ENCODE assay signal across 8 cellular contexts in the genomic region with DNA sequence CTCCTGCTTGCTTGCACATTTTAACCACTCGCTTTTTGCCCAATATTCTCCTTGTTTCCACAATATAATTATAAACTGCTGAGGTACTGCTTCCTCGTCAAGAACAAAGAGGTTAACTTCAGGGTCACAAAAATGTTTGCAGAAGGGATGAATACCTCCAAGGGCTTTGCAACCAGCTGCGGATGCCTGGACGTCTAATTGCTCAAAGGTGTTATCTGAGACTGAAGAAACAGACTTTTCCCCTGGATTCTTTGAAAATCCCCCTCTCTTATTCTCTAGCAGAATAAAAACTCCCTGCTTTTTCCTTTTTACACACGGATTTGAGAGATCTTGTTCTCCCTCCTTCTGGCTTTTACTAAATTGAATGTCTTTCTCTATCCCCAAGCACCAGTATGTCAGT. TPM values are rescaled to one million over a fixed set of nuclear protein-coding genes. Genes with fewer than 3 reads are reported as not detected.
A peak's percentile ranks its signal among the peaks of the same experiment; 100 is the strongest.
DNase-seq lines count a peak whose midpoint lies in the region; ATAC-seq and TF ChIP-seq lines count a peak whose summit lies in the region.

No MANE protein-coding gene starts in this region.

- TF ChIP-seq CTCF in H9 (conservative IDR thresholded peaks at IDR 0.05) (no peak), gastroesophageal sphincter (IDR thresholded peaks at IDR 0.05) (no peak), sigmoid colon (IDR thresholded peaks at IDR 0.05) (no peak)

- no CpG with 5 or more reads among the region's 5 CpGs for WGBS in H9 (ENCODE audit: extremely low coverage, insufficient read length, low lambda C conversion rate)
- 24 to 30% methylated on average over 5 of the region's 5 CpGs for WGBS in gastroesophageal sphincter (ENCODE audit: low coverage in 1 of 2), 2 donors
- 9 to 35% methylated on average over 5 of the region's 5 CpGs for WGBS in sigmoid colon, 2 donors

- no peaks in the 10 kb centered on the region for H3K79me1 ChIP-seq in H9 (ENCODE audit: insufficient read depth, low read depth, low read length, poor library complexity, severe bottlenecking)

- H3K27ac ChIP-seq in H9 (ENCODE audit: insufficient read length, low read depth, low read length) (no peak overlapping the region), gastroesophageal sphincter (peak overlapping the region; percentile 64 to 98 (median 95)), sigmoid colon (peak overlapping the region; percentile 92 to 98 (median 94))

- no peaks in the 10 kb centered on the region; a peak in 1 of 5 replicates for H3K9me3 Mint-ChIP-seq in H9

- H3K27me3 Mint-ChIP-seq in H9 (ENCODE audit: low read depth) (peaks cover 36% of the 10 kb centered on the region), T-helper 17 cell (peaks cover 53% of the 10 kb centered on the region)

- H3K23me2 ChIP-seq in H9 (ENCODE audit: insufficient read length, low read depth, low read length, poor library complexity, severe bottlenecking): peaks cover 11% of the 10 kb centered on the region

- H4K5ac ChIP-seq in H9 (ENCODE audit: insufficient read length, low read depth, low read length): no peak overlapping the region

- peak overlapping the region; percentile 40 for H3K9ac ChIP-seq in H9 (ENCODE audit: extremely low read depth, insufficient read length, low read length)

- peak overlapping the region; percentile 44 to 72 for H3K4me3 ChIP-seq in gastroesophageal sphincter
- H3K4me3 ChIP-seq in sigmoid colon: peak overlapping the region; percentile 74 to 80 (median 74)

- H3K56ac ChIP-seq in H9 (ENCODE audit: insufficient read length, low read depth, low read length): no peak overlapping the region

- H3T11ph ChIP-seq in H9 (ENCODE audit: low read length): no peak overlapping the region

- TF ChIP-seq EP300 in gastroesophageal sphincter (IDR thresholded peaks at IDR 0.05) (no peak), sigmoid colon (IDR thresholded peaks at IDR 0.05) (no peak)

- H2BK20ac ChIP-seq in H9 (ENCODE audit: low read depth, low read length, poor library complexity, severe bottlenecking): no peak overlapping the region

- no peak overlapping the region for H2BK5ac ChIP-seq in H9 (ENCODE audit: insufficient read length, low read length)

- H3K14ac ChIP-seq in H9 (ENCODE audit: insufficient read depth, low read length): no peak overlapping the region

- H3K36me3 ChIP-seq in gastroesophageal sphincter (no peaks in the 10 kb centered on the region), sigmoid colon (no peaks in the 10 kb centered on the region)

- H3K27ac Mint-ChIP-seq in H9 (peak overlapping the region in 2 of 3 experiments; percentile 4 to 66; a peak in 2 of 7 replicates), T-helper 17 cell (no peak overlapping the region)

- no peak overlapping the region for H2BK120ac ChIP-seq in H9 (ENCODE audit: low read depth, low read length, poor library complexity, severe bottlenecking)

- H2AK5ac ChIP-seq in H9 (ENCODE audit: insufficient read length, low read length): no peak overlapping the region

- TF ChIP-seq POLR2A in gastroesophageal sphincter (IDR thresholded peaks at IDR 0.05) (no peak), sigmoid colon (IDR thresholded peaks at IDR 0.05) (no peak)

- no peak overlapping the region for H2AFZ ChIP-seq in H9 (ENCODE audit: low read length)

- ATAC-seq in T-helper 17 cell (no peak), gastroesophageal sphincter (no peak), GM21723 (IDR thresholded peaks at IDR 0.05; ENCODE audit: unreplicated experiment) (no peak), HG02763 (IDR thresholded peaks at IDR 0.05; ENCODE audit: unreplicated experiment) (no peak)

- H3K4me2 ChIP-seq in H9 (ENCODE audit: insufficient read depth, insufficient read length, low read length): peak overlapping the region; percentile 93

- H4K8ac ChIP-seq in H9 (replicated peaks; ENCODE audit: insufficient read length, low read depth, low read length): no peak overlapping the region

- H3K79me2 ChIP-seq in H9 (ENCODE audit: insufficient read depth, low read length): no peaks in the 10 kb centered on the region

- H3K4me3 Mint-ChIP-seq in H9 (peak overlapping the region; percentile 84 to 90), T-helper 17 cell (peak overlapping the region; percentile 56)

- H3K4me1 ChIP-seq in H9 (ENCODE audit: insufficient read depth, low read length): peaks cover 5% of the 10 kb centered on the region; the same call in 1 of the 2 replicates
- H3K4me1 ChIP-seq in gastroesophageal sphincter: peaks cover 0 to 22% (median 11%) of the 10 kb centered on the region in 3 donors
- peaks cover 0 to 24% (median 17%) of the 10 kb centered on the region in 4 donors for H3K4me1 ChIP-seq in sigmoid colon

- H3K18ac ChIP-seq in H9 (ENCODE audit: insufficient read length, low read depth, low read length): no peak overlapping the region

- H4K20me1 ChIP-seq in H9 (ENCODE audit: control insufficient read depth, insufficient read depth, insufficient read length): no peaks in the 10 kb centered on the region

- no peak overlapping the region for H3K4ac ChIP-seq in H9 (ENCODE audit: low read depth, low read length)

- DNase-seq in H9 (no peak), T-helper 17 cell (no peak), sigmoid colon (no peak), hepatic stellate cell (ENCODE audit: low spot score) (no peak), GOT3 (lab: John Stamatoyannopoulos, UW) (no peak)

- intact Hi-C loops in sigmoid colon (cut with DNase I): loop anchor here (5.0 kb wide), 1 partner anchor 46 kb away; no protein-coding TSS in a partner anchor

- no peaks in the 10 kb centered on the region for H3K9me3 ChIP-seq in H9 (ENCODE audit: control insufficient read depth, low read depth, low read length)
- no peaks in the 10 kb centered on the region for H3K9me3 ChIP-seq in T-helper 17 cell (ENCODE audit: control insufficient read depth, low read length, poor library complexity, severe bottlenecking)
- H3K9me3 ChIP-seq in gastroesophageal sphincter: no peaks in the 10 kb centered on the region
- no peaks in the 10 kb centered on the region for H3K9me3 ChIP-seq in sigmoid colon

- no peak overlapping the region for H3K23ac ChIP-seq in H9 (ENCODE audit: insufficient read length, low read depth, low read length)

- H3K4me1 Mint-ChIP-seq in H9: peaks cover 43 to 44% of the 10 kb centered on the region in 2 experiments
- peaks cover 8% of the 10 kb centered on the region for H3K4me1 Mint-ChIP-seq in T-helper 17 cell

- no peak overlapping the region for H2BK12ac ChIP-seq in H9 (ENCODE audit: insufficient read length, low read depth, low read length)

- H4K91ac ChIP-seq in H9 (ENCODE audit: insufficient read length, low read depth, low read length): no peak overlapping the region

- H3K27me3 ChIP-seq in H9 (ENCODE audit: insufficient read depth, low read length) (peaks cover 3% of the 10 kb centered on the region; the same call in 1 of the 2 replicates), gastroesophageal sphincter (no peaks in the 10 kb centered on the region), sigmoid colon (no peaks in the 10 kb centered on the region)

- no peak overlapping the region for H2BK15ac ChIP-seq in H9 (ENCODE audit: low read depth, low read length)

- H3K36me3 Mint-ChIP-seq in H9 (ENCODE audit: insufficient read depth in 1 of 3, low read depth in 3 of 3) (no peaks in the 10 kb centered on the region), T-helper 17 cell (ENCODE audit: low read depth) (peaks cover 4% of the 10 kb centered on the region)

RNA-seq across cellular contexts. Expression of a gene that starts 0.4 kb away (rescaled TPM):
- total RNA-seq in H9 (2021) (0.59 and 0.68 TPM in 2 replicates), T-helper 17 cell (under 1 TPM in 1 of 2 donors, not detected in 1; 0.15 TPM), gastroesophageal sphincter (10 to 100 TPM in 1 of 4 donors, 1 to 10 TPM in 3; 6.5 to 11.5 (median 8.0) TPM), sigmoid colon (10 to 100 TPM in 2 of 4 donors, 1 to 10 TPM in 2; 6.4 to 11.9 (median 10.1) TPM)
- polyA plus RNA-seq in sigmoid colon: 10 to 100 TPM; 36.1 to 91.3 (median 76.9) TPM

RNA-seq across cellular contexts. Expression of a gene that starts 9.1 kb away (rescaled TPM):
- total RNA-seq in H9 (2021) (3.3 and 3.9 TPM in 2 replicates), T-helper 17 cell (not detected), gastroesophageal sphincter (under 1 TPM in 1 of 4 donors, not detected in 3; 0.15 TPM), sigmoid colon (not detected)
- not detected for polyA plus RNA-seq in sigmoid colon
